8 cellular contexts compared by ENCODE assay signal in the genomic region with DNA sequence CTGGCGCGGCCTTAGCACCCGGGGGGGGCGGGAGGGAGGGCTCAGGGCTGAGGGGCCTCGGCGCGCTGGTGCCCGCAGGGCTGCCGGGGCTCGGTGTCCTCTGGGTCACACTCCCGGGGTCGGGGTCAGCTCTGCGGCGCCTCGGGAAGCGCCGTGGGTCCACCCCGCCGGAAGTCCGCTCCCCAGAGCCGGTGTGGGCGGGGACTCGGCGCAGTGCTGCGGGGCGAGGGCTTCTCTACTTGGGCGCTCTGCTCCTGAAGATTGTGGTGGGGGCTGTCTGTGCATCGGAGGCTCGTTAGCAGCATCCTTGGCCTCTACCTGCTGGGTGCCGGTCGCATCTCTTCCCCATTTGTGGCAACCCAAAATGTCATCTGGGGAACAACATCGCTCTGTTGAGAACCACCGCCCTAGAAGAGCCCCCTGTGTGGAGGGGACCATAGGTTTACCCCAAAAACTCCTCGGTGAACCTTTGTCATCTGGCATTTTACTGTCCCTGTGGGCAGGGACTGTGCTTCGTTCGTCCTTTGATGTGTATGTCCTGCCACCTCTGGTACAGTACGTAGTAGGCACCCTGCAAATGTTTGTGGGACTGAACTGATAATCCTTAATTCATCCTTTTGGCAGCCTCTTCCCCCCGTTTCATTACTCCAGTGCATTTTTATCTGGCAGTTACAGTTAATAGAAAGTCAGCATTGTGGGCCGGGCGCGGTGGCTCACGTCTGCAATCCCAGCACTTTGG. TPM values are rescaled to one million over a fixed set of nuclear protein-coding genes. Genes with fewer than 3 reads are reported as not detected.
DNase-seq lines count a peak whose midpoint lies in the region; ATAC-seq and TF ChIP-seq lines count a peak whose summit lies in the region.

No MANE protein-coding gene starts in this region.

- no peaks in the 10 kb centered on the region for H3K9me3 ChIP-seq in fibroblast of lung (ENCODE audit: control insufficient read depth, insufficient read depth, low read depth, low read length)
- H3K9me3 ChIP-seq in neural cell (ENCODE audit: low read length): no peaks in the 10 kb centered on the region

- H3K4me3 ChIP-seq in fibroblast of lung (replicated peaks in 1 of 4; ENCODE audit: control extremely low read depth in 1 of 4, insufficient read depth in 1 of 4, low read depth in 3 of 4, low read length in 4 of 4) (peak overlapping the region; percentile 82 to 99 (median 93)), neural cell (ENCODE audit: low read length) (peak overlapping the region; percentile 87)

- TF ChIP-seq CTCF in fibroblast of lung (conservative IDR thresholded peaks at IDR 0.05 in 1 of 2, IDR thresholded peaks at IDR 0.05 in 1 of 2; ENCODE audit: low read depth in 1 of 2, low read length in 2 of 2) (no peak), neural cell (IDR thresholded peaks at IDR 0.05; ENCODE audit: poor library complexity, severe bottlenecking) (peak; percentile 18)

- no peaks in the 10 kb centered on the region for H3K9me2 ChIP-seq in neural cell (ENCODE audit: insufficient read depth, low read length)

- peak overlapping the region; percentile 91 for H3K27ac ChIP-seq in fibroblast of lung (ENCODE audit: insufficient read depth, low read length)
- peak overlapping the region; percentile 80 for H3K27ac ChIP-seq in neural cell (ENCODE audit: low read length)
- peak overlapping the region; percentile 57 for H3K27ac ChIP-seq in temporal lobe (ENCODE audit: low read depth, low read length)

- peaks cover 1% of the 10 kb centered on the region for H3K36me3 Mint-ChIP-seq in activated T-cell treated with anti-CD3 and anti-CD28 coated beads, Interleukin-2, amount 50 U/mL, for 4 hours (ENCODE audit: insufficient read depth)

- H4K20me1 ChIP-seq in fibroblast of lung (ENCODE audit: control insufficient read depth, extremely low read depth, insufficient read depth, low read length): no peaks in the 10 kb centered on the region
- no peaks in the 10 kb centered on the region for H4K20me1 ChIP-seq in neural cell (ENCODE audit: insufficient read depth)

- H3K27me3 Mint-ChIP-seq in activated T-cell treated with anti-CD3 and anti-CD28 coated beads, Interleukin-2, amount 50 U/mL, for 4 hours (ENCODE audit: low read depth): no peaks in the 10 kb centered on the region

- H3K36me3 ChIP-seq in fibroblast of lung (ENCODE audit: control insufficient read depth, insufficient read depth, low read length) (no peaks in the 10 kb centered on the region), neural cell (ENCODE audit: insufficient read depth, low read length) (no peaks in the 10 kb centered on the region)

- no peaks in the 10 kb centered on the region for H3K9me3 Mint-ChIP-seq in activated T-cell treated with anti-CD3 and anti-CD28 coated beads, Interleukin-2, amount 50 U/mL, for 4 hours

- TF ChIP-seq EP300 in neural cell (conservative IDR thresholded peaks at IDR 0.05; ENCODE audit: poor library complexity, severe bottlenecking): no peak

- H3K79me2 ChIP-seq in fibroblast of lung (ENCODE audit: control insufficient read depth, insufficient read depth, low read length) (peaks cover 44% of the 10 kb centered on the region), neural cell (replicated peaks; ENCODE audit: insufficient read depth, low read length) (peaks cover 26% of the 10 kb centered on the region)

- H3K27me3 ChIP-seq in fibroblast of lung (ENCODE audit: control insufficient read depth, insufficient read depth, low read length) (no peaks in the 10 kb centered on the region), neural cell (ENCODE audit: insufficient read depth, low read depth, low read length) (no peaks in the 10 kb centered on the region)

- H2AFZ ChIP-seq in fibroblast of lung (ENCODE audit: low read length) (peak overlapping the region; percentile 73), neural cell (ENCODE audit: low read depth, low read length) (peak overlapping the region; percentile 62)

- H3K4me1 Mint-ChIP-seq in activated T-cell treated with anti-CD3 and anti-CD28 coated beads, Interleukin-2, amount 50 U/mL, for 4 hours (ENCODE audit: low read depth): peaks cover 55% of the 10 kb centered on the region

- ATAC-seq in HG02852 (IDR thresholded peaks at IDR 0.05; ENCODE audit: unreplicated experiment): peak; percentile 61
- ATAC-seq in activated T-cell treated with anti-CD3 and anti-CD28 coated beads, Interleukin-2, amount 50 U/mL, for 4 hours: peak; percentile 72 to 73

- peak overlapping the region; percentile 96 for H3K4me3 Mint-ChIP-seq in activated T-cell treated with anti-CD3 and anti-CD28 coated beads, Interleukin-2, amount 50 U/mL, for 4 hours

- peak; percentile 13 for TF ChIP-seq RAD21 in neural cell (conservative IDR thresholded peaks at IDR 0.05)

- peak overlapping the region; percentile 98 for H3K4me2 ChIP-seq in fibroblast of lung (ENCODE audit: extremely low read depth, insufficient read depth, low read length)
- peak overlapping the region; percentile 73 for H3K4me2 ChIP-seq in neural cell (ENCODE audit: low read length)

- DNase-seq in activated CD8-positive, alpha-beta memory T cell treated with anti-CD3 and anti-CD28 coated beads for 48 hours (ENCODE audit: low read depth in 2 of 3, low spot score in 2 of 3): peak; percentile 9 to 25 (median 17)
- no peak for DNase-seq in activated CD8-positive, alpha-beta memory T cell treated with anti-CD3 and anti-CD28 coated beads for 24 hours
- peak; percentile 38 for DNase-seq in NCI-H2171 treated with DMSO at 0.1 percent for 48 hours (lab: John Stamatoyannopoulos, UW)
- peak; percentile 32 for DNase-seq in activated T-cell treated with anti-CD3 and anti-CD28 coated beads, Interleukin-2, amount 50 U/mL, for 4 hours
- DNase-seq in fibroblast of lung (ENCODE audit: low read depth in 2 of 2): peak; percentile 28 to 51

- peaks cover 10% of the 10 kb centered on the region for H3K4me1 ChIP-seq in fibroblast of lung (ENCODE audit: control insufficient read depth, extremely low read depth, insufficient read depth, low read length)

- peak overlapping the region; percentile 87 for H3K9ac ChIP-seq in fibroblast of lung (ENCODE audit: insufficient read depth, low read length)
- H3K9ac ChIP-seq in neural cell (ENCODE audit: low read length): peak overlapping the region; percentile 75

- H3F3A ChIP-seq in neural cell (ENCODE audit: insufficient read depth, low read length, poor library complexity, severe bottlenecking): peaks cover 3% of the 10 kb centered on the region

TF ChIP-seq in neural cell, 6 proteins besides CTCF, POLR2A, EP300 and RAD21:
- TF ChIP-seq POLR2AphosphoS5 (IDR thresholded peaks at IDR 0.05) (no peak), TAF1 (IDR thresholded peaks at IDR 0.05; ENCODE audit: low read depth) (no peak), MXI1 (conservative IDR thresholded peaks at IDR 0.05; ENCODE audit: poor library complexity, severe bottlenecking) (peak; percentile 11)

RNA-seq across cellular contexts. Expression of a gene that starts 0.6 kb away (rescaled TPM):
- 10 to 100 TPM; 28.8 to 29.6 (median 28.9) TPM for total RNA-seq in activated T-cell treated with anti-CD3 and anti-CD28 coated beads, Interleukin-2, amount 50 U/mL, for 4 hours
- total RNA-seq in fibroblast of lung (30.8 and 33.7 TPM in 2 replicates), temporal lobe (45.5 TPM)
- polyA plus RNA-seq in fibroblast of lung (22.7 and 23.1 TPM in 2 replicates), neural cell (84.6 and 93.9 TPM in 2 replicates)
- polyA plus RNA-seq in fibroblast of lung (2012): 15.0 and 17.5 TPM in 2 replicates
- polyA minus RNA-seq in fibroblast of lung (ENCODE audit: low replicate concordance) (9.8 and 18.0 TPM in 2 replicates), neural cell (92.8 and 103 TPM in 2 replicates)
